ENCODE assay signal across 2 cellular contexts in the genomic region with DNA sequence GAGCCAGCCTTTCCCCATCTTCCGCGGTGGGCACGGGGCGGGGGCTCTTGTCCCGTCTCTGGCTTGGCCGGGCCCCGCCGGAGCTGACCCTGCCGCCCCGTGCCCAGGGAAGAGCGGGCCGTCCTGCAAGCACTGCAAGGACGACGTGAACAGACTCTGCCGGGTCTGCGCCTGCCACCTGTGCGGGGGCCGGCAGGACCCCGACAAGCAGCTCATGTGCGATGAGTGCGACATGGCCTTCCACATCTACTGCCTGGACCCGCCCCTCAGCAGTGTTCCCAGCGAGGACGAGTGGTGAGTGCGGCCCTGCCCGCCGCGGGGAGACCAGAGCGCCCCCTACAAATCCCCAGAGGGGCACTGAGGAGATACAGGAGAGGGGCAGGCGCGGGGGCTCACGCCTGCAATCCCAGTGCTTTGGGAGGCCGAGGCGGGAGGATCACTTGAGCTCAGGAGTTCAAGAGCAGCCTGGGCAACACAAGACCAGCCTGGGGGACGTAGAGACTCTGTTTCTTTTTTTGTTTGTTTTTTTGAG. TPM values are rescaled to one million over a fixed set of nuclear protein-coding genes. Genes with fewer than 3 reads are reported as not detected.
"Had no signal": no experiment of that assay in that cellular context is flagged by ENCODE, and none has a peak within 500 bp of the region (broad histone marks: within the 10 kb centered on the region; RNA-seq: fewer than 3 reads in every experiment).

No MANE protein-coding gene starts in this region.

RNA-seq across cellular contexts. Expression of gene ARRDC5, which starts 39.0 kb away (rescaled TPM):
- total RNA-seq: temporal lobe, thyroid gland had no signal
